10 cellular contexts compared by ENCODE assay signal in genomic region chr20:5072756-5073153, GRCh38. TPM values are rescaled to one million over a fixed set of nuclear protein-coding genes. Genes with fewer than 3 reads are reported as not detected.
A peak's percentile ranks its signal among the peaks of the same experiment; 100 is the strongest.
DNase-seq lines count a peak whose midpoint lies in the region; TF ChIP-seq lines count a peak whose summit lies in the region.
"Had no signal": no experiment of that assay in that cellular context is flagged by ENCODE, and none has a peak within 500 bp of the region (broad histone marks: within the 10 kb centered on the region; RNA-seq: fewer than 3 reads in every experiment).

No MANE protein-coding gene starts in this region.

- no peak overlapping the region for H3K4me3 ChIP-seq in Karpas-422 (ENCODE audit: low read length)
- H3K4me3 ChIP-seq in neutrophil (ENCODE audit: low read depth in 1 of 2, low read length in 1 of 2): no peak overlapping the region
- H3K4me3 ChIP-seq: ovary had no signal

- H3K9me3 ChIP-seq in Karpas-422 (ENCODE audit: low read length) (no peaks in the 10 kb centered on the region), neutrophil (no peaks in the 10 kb centered on the region)
- H3K9me3 ChIP-seq: BE2C, ovary had no signal

- no peaks in the 10 kb centered on the region for H3K9me2 ChIP-seq in Karpas-422 (replicated peaks; ENCODE audit: insufficient read depth, low read length)

- H3K36me3 ChIP-seq in Karpas-422 (ENCODE audit: insufficient read depth, low read length): no peaks in the 10 kb centered on the region
- H3K36me3 ChIP-seq in neutrophil: no peaks in the 10 kb centered on the region
- H3K36me3 ChIP-seq: BE2C, ovary had no signal

- H3K27ac ChIP-seq in 22Rv1 (peak overlapping the region; percentile 63), Karpas-422 (ENCODE audit: low read length) (no peak overlapping the region), epithelial cell of prostate (peak overlapping the region; percentile 61), neutrophil (peak overlapping the region; percentile 90)
- H3K27ac ChIP-seq: ovary had no signal

- no peaks in the 10 kb centered on the region for H3K79me2 ChIP-seq in Karpas-422 (ENCODE audit: low read length)

- no peak overlapping the region for H3K9ac ChIP-seq in Karpas-422 (ENCODE audit: low read length)

- H3K4me1 ChIP-seq in Karpas-422 (ENCODE audit: low read length) (no peaks in the 10 kb centered on the region), neutrophil (ENCODE audit: control insufficient read depth in 1 of 2, insufficient read depth in 1 of 2, low read depth in 1 of 2, low read length in 1 of 2) (peaks cover 47 to 62% of the 10 kb centered on the region in 2 experiments)
- H3K4me1 ChIP-seq: BE2C had no signal

- H3K4me2 ChIP-seq in Karpas-422 (ENCODE audit: low read depth, low read length, poor library complexity, severe bottlenecking): no peak overlapping the region

- no peaks in the 10 kb centered on the region for H4K20me1 ChIP-seq in Karpas-422 (ENCODE audit: insufficient read depth, low read depth, low read length)

- no peak overlapping the region for H2AFZ ChIP-seq in Karpas-422 (ENCODE audit: low read length)

- TF ChIP-seq CTCF in 22Rv1 (IDR thresholded peaks at IDR 0.05) (no peak), neutrophil (IDR thresholded peaks at IDR 0.05) (no peak)

- H3K27me3 ChIP-seq in Karpas-422 (ENCODE audit: low read length): no peaks in the 10 kb centered on the region
- H3K27me3 ChIP-seq in neutrophil: no peaks in the 10 kb centered on the region
- H3K27me3 ChIP-seq: BE2C, ovary had no signal

- DNase-seq in Karpas-422: peak; percentile 10
- no peak for DNase-seq in epithelial cell of prostate (ENCODE audit: low read depth, low spot score)
- DNase-seq in NCI-H2196 treated with DMSO at 0.1 percent for 48 hours (lab: John Stamatoyannopoulos, UW; ENCODE audit: unreplicated experiment): no peak
- no peak for DNase-seq in mucosa of gallbladder (ENCODE audit: low spot score)
- no peak for DNase-seq in ureter (ENCODE audit: low spot score)
- DNase-seq in NCI-H128 (lab: John Stamatoyannopoulos, UW; ENCODE audit: unreplicated experiment): no peak

RNA-seq across cellular contexts. Expression of gene TMEM230, which starts 40.1 kb away (rescaled TPM):
- 124 and 228 TPM in 2 replicates for total RNA-seq in Karpas-422 (2014; rRNA removed; shearing (Covaris generic); ENCODE audit: low replicate concordance)
- total RNA-seq in mucosa of gallbladder (107 TPM), ureter (125 TPM)

RNA-seq across cellular contexts. Expression of gene PCNA, which starts 47.0 kb away (rescaled TPM):
- 99.1 and 185 TPM in 2 replicates for total RNA-seq in Karpas-422 (2014; rRNA removed; shearing (Covaris generic); ENCODE audit: low replicate concordance)
- total RNA-seq in mucosa of gallbladder (43.9 TPM), ureter (52.0 TPM)

RNA-seq across cellular contexts. Expression of gene CDS2, which starts 54.1 kb away (rescaled TPM):
- total RNA-seq in Karpas-422 (2014; rRNA removed; shearing (Covaris generic); ENCODE audit: low replicate concordance): 12.5 and 26.8 TPM in 2 replicates
- total RNA-seq in mucosa of gallbladder (53.0 TPM), ureter (58.1 TPM)
